20 cellular contexts compared by ENCODE assay signal in the genomic region with DNA sequence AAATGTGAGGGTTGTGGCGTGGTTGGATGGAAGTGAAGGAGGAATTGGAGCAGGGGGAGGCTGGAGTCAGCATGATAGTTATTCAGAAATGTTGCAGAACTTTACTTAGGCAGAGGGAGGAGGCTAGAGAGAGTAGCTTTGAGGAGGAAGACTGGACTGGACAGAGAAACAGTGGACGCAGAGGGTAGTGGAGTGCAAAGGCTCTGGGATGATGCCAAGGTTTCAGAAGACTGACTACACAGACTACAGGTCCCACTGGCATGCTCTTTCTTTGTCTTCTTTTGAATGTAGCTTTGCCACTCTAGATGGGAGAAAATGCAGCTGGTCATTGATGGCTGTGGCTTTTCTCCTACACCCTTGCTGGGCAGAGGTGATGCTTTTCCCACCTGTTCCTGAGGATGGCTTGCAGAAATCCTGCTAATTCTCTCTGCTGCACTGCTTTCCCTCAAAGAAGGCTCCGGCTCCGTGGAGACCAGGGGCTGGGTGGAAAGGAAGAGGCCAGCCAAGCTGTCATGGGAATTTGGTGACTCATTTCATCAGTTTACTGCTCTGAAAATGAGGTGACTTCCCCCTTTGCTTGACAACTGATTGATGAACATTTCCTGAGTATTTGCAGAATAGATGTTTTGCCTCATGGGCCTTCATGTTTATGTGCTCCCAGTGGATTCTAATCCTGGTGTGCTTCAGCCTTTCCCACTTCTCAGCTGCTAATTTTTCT. TPM values are rescaled to one million over a fixed set of nuclear protein-coding genes. Genes with fewer than 3 reads are reported as not detected.
A peak's percentile ranks its signal among the peaks of the same experiment; 100 is the strongest.
DNase-seq lines count a peak whose midpoint lies in the region; TF ChIP-seq lines count a peak whose summit lies in the region.
"Had no signal": no experiment of that assay in that cellular context is flagged by ENCODE, and none has a peak within 500 bp of the region (broad histone marks: within the 10 kb centered on the region; RNA-seq: fewer than 3 reads in every experiment).

No MANE protein-coding gene starts in this region.

- no peaks in the 10 kb centered on the region for H3K27me3 ChIP-seq in esophagus muscularis mucosa
- H3K27me3 ChIP-seq: suprapubic skin had no signal

- H3K36me3 ChIP-seq in esophagus muscularis mucosa: peaks cover 0 to 53% (median 12%) of the 10 kb centered on the region in 4 donors
- H3K36me3 ChIP-seq: suprapubic skin had no signal

- no peak for TF ChIP-seq POLR2A in esophagus muscularis mucosa (IDR thresholded peaks at IDR 0.05; ENCODE audit: low read depth)

- intact Hi-C loops in esophagus muscularis mucosa (cut with DNase I): no loop called here

- H3K4me3 ChIP-seq in esophagus muscularis mucosa: no peak overlapping the region
- H3K4me3 ChIP-seq: PC-9, suprapubic skin had no signal

- H3K9me3 ChIP-seq in esophagus muscularis mucosa: no peaks in the 10 kb centered on the region
- H3K9me3 ChIP-seq: suprapubic skin had no signal

- 31% methylated on average over 4 of the region's 4 CpGs for WGBS in esophagus muscularis mucosa

- H3K27ac Mint-ChIP-seq in nephron progenitor cell: peak overlapping the region; percentile 80
- H3K27ac Mint-ChIP-seq: activated naive CD8-positive, alpha-beta T cell; memory B cell had no signal

- H3K9me3 Mint-ChIP-seq in nephron progenitor cell: no peaks in the 10 kb centered on the region

- no peak overlapping the region for H3K4me3 Mint-ChIP-seq in nephron progenitor cell
- H3K4me3 Mint-ChIP-seq: activated naive CD8-positive, alpha-beta T cell; memory B cell had no signal

- TF ChIP-seq CTCF in esophagus muscularis mucosa (IDR thresholded peaks at IDR 0.05): no peak
- no peak for TF ChIP-seq CTCF in nephron progenitor cell (IDR thresholded peaks at IDR 0.05)

- H3K27me3 Mint-ChIP-seq in nephron progenitor cell (ENCODE audit: low read depth, poor library complexity): no peaks in the 10 kb centered on the region

- TF ChIP-seq EP300 in esophagus muscularis mucosa (IDR thresholded peaks at IDR 0.05): no peak

- peaks cover 41 to 95% (median 79%) of the 10 kb centered on the region in 4 donors for H3K4me1 ChIP-seq in esophagus muscularis mucosa

- peaks cover 95% of the 10 kb centered on the region for H3K36me3 Mint-ChIP-seq in nephron progenitor cell (ENCODE audit: low read depth)
- H3K36me3 Mint-ChIP-seq: activated naive CD8-positive, alpha-beta T cell; memory B cell had no signal

- H3K4me1 Mint-ChIP-seq in nephron progenitor cell: peaks cover 34% of the 10 kb centered on the region
- H3K4me1 Mint-ChIP-seq: memory B cell had no signal

- DNase-seq in EH (ENCODE audit: low read depth) (peak; percentile 33), M059J (ENCODE audit: low read depth) (peak; percentile 21), esophagus muscularis mucosa (ENCODE audit: extremely low spot score) (no peak), nephron progenitor cell (no peak), DMS79 treated with DMSO at 0.1 percent for 48 hours (lab: John Stamatoyannopoulos, UW) (no peak), GOT3 (lab: John Stamatoyannopoulos, UW) (no peak), GM03348 (ENCODE audit: low spot score) (no peak), ecto neural progenitor cell (ENCODE audit: low spot score) (no peak)
- DNase-seq: activated CD4-positive, CD25-positive, alpha-beta regulatory T cell treated with anti-CD3 and anti-CD28 coated beads, Interleukin-2, amount 50 U/mL, for 72 hours; activated T-cell treated with anti-CD3 and anti-CD28 coated beads for 4 hours; erythroblast; hippocampal formation; NCI-H345; occipital lobe; PC-9; stimulated activated CD4-positive, alpha-beta T cell treated with anti-CD3 and anti-CD28 coated beads, Interleukin-12 subunit alpha, Interleukin-12 subunit beta, amount 100 ng/mL, for 4 hours; T-helper 1 cell had no signal

- H3K27ac ChIP-seq in esophagus muscularis mucosa (replicated peaks in 1 of 4): peak overlapping the region in 3 of 4 donors; percentile 3 to 50 (median 37)
- H3K27ac ChIP-seq: PC-9, suprapubic skin had no signal

RNA-seq across cellular contexts. Expression of a gene that starts 42.4 kb away (rescaled TPM):
- 3.4 and 4.5 TPM in 2 replicates for total RNA-seq in M059J (2014; rRNA removed; shearing (Covaris generic))
- 100 to 1,000 TPM in 3 of 4 donors, 10 to 100 TPM in 1; 89.8 to 166 (median 132) TPM for total RNA-seq in esophagus muscularis mucosa

Comparison
In these comparisons a context has a peak if more than half of its experiments do, and no peak if none do; other contexts are left out.
1. DNase-seq: peak in EH (single experiment) and M059J (single experiment); none in esophagus muscularis mucosa (single experiment), nephron progenitor cell (single experiment), DMS79 treated with DMSO at 0.1 percent for 48 hours (single experiment), GOT3 (single experiment), GM03348 (single experiment) and ecto neural progenitor cell (single experiment).
2. RNA of a gene that starts 42.4 kb away (total RNA-seq): 89.8 to 166 TPM in esophagus muscularis mucosa; 3.4 to 4.5 TPM in M059J; every median in the first group is over 10 times any median in the second.